ENCODE assay signal across 1 cellular context in the genomic region with DNA sequence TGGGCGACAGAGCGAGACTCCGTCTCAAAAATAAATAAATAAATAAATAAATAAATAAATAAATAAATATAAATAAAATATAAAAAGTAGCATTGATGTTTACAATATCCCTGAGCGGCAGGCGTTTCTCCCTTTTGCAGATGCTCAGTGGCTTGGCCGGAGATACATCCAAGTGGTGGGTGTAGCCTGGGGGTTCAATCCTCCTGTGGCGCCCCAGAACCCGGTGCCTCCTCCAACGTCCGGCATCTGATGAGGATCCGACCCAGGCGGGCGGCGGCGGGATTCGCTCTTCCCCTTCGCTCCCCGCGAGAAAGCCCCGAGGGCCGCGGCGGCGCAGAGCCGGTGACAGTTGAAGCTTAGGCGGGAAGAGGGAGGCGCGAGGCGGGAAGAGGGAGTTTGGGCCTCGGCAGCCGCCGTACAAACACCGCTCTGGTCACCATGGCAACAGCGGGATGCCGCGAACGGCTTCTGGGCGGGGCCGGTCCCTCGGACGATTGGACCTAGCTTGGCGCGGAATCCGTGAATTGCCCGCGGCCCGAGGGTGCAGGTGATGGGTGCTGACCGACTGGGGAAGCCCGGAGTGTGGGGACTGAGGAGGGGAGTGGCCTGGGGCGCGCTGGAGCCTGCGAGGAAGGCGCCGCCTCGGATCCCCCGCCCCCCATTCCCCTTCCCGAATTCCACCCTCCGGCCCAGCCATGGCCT.
TF ChIP-seq lines count a peak whose summit lies in the region.

No MANE protein-coding gene starts in this region.

TF ChIP-seq in K562, 482 proteins besides CTCF, POLR2A, EP300 and RAD21 (continued from another document and continues in another):
- TF ChIP-seq, protein P1, sequence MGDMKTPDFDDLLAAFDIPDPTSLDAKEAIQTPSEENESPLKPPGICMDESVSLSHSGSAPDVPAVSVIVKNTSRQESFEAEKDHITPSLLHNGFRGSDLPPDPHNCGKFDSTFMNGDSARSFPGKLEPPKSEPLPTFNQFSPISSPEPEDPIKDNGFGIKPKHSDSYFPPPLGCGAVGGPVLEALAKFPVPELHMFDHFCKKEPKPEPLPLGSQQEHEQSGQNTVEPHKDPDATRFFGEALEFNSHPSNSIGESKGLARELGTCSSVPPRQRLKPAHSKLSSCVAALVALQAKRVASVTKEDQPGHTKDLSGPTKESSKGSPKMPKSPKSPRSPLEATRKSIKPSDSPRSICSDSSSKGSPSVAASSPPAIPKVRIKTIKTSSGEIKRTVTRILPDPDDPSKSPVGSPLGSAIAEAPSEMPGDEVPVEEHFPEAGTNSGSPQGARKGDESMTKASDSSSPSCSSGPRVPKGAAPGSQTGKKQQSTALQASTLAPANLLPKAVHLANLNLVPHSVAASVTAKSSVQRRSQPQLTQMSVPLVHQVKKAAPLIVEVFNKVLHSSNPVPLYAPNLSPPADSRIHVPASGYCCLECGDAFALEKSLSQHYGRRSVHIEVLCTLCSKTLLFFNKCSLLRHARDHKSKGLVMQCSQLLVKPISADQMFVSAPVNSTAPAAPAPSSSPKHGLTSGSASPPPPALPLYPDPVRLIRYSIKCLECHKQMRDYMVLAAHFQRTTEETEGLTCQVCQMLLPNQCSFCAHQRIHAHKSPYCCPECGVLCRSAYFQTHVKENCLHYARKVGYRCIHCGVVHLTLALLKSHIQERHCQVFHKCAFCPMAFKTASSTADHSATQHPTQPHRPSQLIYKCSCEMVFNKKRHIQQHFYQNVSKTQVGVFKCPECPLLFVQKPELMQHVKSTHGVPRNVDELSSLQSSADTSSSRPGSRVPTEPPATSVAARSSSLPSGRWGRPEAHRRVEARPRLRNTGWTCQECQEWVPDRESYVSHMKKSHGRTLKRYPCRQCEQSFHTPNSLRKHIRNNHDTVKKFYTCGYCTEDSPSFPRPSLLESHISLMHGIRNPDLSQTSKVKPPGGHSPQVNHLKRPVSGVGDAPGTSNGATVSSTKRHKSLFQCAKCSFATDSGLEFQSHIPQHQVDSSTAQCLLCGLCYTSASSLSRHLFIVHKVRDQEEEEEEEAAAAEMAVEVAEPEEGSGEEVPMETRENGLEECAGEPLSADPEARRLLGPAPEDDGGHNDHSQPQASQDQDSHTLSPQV (IDR thresholded peaks at IDR 0.05): no peak; the same call in none of the 2 replicates
- TF ChIP-seq ZNF121 (CRISPR knock-in tag; conservative IDR thresholded peaks at IDR 0.05) (no peak), ZNF274 (IDR thresholded peaks at IDR 0.05; ENCODE audit: borderline replicate concordance, low read depth, low read length) (no peak), TSC22D4 (tag; IDR thresholded peaks at IDR 0.05) (no peak), FOXP1 (CRISPR knock-in tag; IDR thresholded peaks at IDR 0.05) (peak; percentile 96), YBX1 (IDR thresholded peaks at IDR 0.05) (no peak), TARDBP (IDR thresholded peaks at IDR 0.05) (no peak), ARID4B (CRISPR knock-in tag; IDR thresholded peaks at IDR 0.05) (peak; percentile 97), ZNF583 (CRISPR knock-in tag; IDR thresholded peaks at IDR 0.05) (no peak), PREB (CRISPR knock-in tag; IDR thresholded peaks at IDR 0.05) (no peak), L3MBTL2 (IDR thresholded peaks at IDR 0.05) (peak; percentile 99), KLF13 (tag; IDR thresholded peaks at IDR 0.05; ENCODE audit: borderline replicate concordance, low read depth) (peak; percentile 53; the same call in 1 of the 2 replicates), ZNF134 (CRISPR knock-in tag; conservative IDR thresholded peaks at IDR 0.05) (peak; percentile 99), RBFOX2 (IDR thresholded peaks at IDR 0.05; ENCODE audit: low read depth, low read length) (peak; percentile 86), CTCFL (IDR thresholded peaks at IDR 0.05; ENCODE audit: borderline replicate concordance, insufficient read depth, low read depth, low read length, poor library complexity, severe bottlenecking) (no peak), ZNF436 (CRISPR knock-in tag; IDR thresholded peaks at IDR 0.05) (no peak), PBX2 (CRISPR knock-in tag; IDR thresholded peaks at IDR 0.05; ENCODE audit: low read depth) (no peak), PBX2 (tag; conservative IDR thresholded peaks at IDR 0.05; ENCODE audit: low read depth) (no peak), ZNF175 (CRISPR knock-in tag; IDR thresholded peaks at IDR 0.05; ENCODE audit: low read depth) (no peak), ZZZ3 (IDR thresholded peaks at IDR 0.05) (peak; percentile 95), FUS (optimal IDR thresholded peaks at IDR 0.05; ENCODE audit: low read depth, low read length) (no peak), KLF6 (CRISPR knock-in tag; IDR thresholded peaks at IDR 0.05; ENCODE audit: borderline replicate concordance) (no peak), FOXA1 (IDR thresholded peaks at IDR 0.05; ENCODE audit: borderline replicate concordance) (no peak), RUNX1 (IDR thresholded peaks at IDR 0.05; ENCODE audit: low read depth) (0 out of 2 replicates have a peak, but pooled peaks have one; percentile 73), PHF20 (IDR thresholded peaks at IDR 0.05; ENCODE audit: partially characterized antibody) (peak; percentile 59), SMAD1 (IDR thresholded peaks at IDR 0.05; ENCODE audit: low read depth, low read length, partially characterized antibody) (no peak), SNIP1 (IDR thresholded peaks at IDR 0.05; ENCODE audit: low read depth) (no peak), SIN3A (IDR thresholded peaks at IDR 0.05; ENCODE audit: borderline replicate concordance in 2 of 2, control insufficient read depth in 1 of 2, low read depth in 2 of 2, low read length in 2 of 2) (peak; percentile 80 to 94; a peak in 1 of 4 replicates), HDAC2 (IDR thresholded peaks at IDR 0.05) (peak; percentile 59; the same call in 1 of the 2 replicates)
- TF ChIP-seq, protein P2, sequence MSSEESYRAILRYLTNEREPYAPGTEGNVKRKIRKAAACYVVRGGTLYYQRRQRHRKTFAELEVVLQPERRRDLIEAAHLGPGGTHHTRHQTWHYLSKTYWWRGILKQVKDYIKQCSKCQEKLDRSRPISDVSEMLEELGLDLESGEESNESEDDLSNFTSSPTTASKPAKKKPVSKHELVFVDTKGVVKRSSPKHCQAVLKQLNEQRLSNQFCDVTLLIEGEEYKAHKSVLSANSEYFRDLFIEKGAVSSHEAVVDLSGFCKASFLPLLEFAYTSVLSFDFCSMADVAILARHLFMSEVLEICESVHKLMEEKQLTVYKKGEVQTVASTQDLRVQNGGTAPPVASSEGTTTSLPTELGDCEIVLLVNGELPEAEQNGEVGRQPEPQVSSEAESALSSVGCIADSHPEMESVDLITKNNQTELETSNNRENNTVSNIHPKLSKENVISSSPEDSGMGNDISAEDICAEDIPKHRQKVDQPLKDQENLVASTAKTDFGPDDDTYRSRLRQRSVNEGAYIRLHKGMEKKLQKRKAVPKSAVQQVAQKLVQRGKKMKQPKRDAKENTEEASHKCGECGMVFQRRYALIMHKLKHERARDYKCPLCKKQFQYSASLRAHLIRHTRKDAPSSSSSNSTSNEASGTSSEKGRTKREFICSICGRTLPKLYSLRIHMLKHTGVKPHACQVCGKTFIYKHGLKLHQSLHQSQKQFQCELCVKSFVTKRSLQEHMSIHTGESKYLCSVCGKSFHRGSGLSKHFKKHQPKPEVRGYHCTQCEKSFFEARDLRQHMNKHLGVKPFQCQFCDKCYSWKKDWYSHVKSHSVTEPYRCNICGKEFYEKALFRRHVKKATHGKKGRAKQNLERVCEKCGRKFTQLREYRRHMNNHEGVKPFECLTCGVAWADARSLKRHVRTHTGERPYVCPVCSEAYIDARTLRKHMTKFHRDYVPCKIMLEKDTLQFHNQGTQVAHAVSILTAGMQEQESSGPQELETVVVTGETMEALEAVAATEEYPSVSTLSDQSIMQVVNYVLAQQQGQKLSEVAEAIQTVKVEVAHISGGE (CRISPR knock-in tag; IDR thresholded peaks at IDR 0.05): peak in 1 of 3 experiments; percentile 49; a peak in 1 of 6 replicates
- TF ChIP-seq, protein P3, sequence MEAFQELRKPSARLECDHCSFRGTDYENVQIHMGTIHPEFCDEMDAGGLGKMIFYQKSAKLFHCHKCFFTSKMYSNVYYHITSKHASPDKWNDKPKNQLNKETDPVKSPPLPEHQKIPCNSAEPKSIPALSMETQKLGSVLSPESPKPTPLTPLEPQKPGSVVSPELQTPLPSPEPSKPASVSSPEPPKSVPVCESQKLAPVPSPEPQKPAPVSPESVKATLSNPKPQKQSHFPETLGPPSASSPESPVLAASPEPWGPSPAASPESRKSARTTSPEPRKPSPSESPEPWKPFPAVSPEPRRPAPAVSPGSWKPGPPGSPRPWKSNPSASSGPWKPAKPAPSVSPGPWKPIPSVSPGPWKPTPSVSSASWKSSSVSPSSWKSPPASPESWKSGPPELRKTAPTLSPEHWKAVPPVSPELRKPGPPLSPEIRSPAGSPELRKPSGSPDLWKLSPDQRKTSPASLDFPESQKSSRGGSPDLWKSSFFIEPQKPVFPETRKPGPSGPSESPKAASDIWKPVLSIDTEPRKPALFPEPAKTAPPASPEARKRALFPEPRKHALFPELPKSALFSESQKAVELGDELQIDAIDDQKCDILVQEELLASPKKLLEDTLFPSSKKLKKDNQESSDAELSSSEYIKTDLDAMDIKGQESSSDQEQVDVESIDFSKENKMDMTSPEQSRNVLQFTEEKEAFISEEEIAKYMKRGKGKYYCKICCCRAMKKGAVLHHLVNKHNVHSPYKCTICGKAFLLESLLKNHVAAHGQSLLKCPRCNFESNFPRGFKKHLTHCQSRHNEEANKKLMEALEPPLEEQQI (IDR thresholded peaks at IDR 0.05): no peak
